20 cellular contexts compared by ENCODE assay signal in genomic region chr11:8183136-8183535, GRCh38. TPM values are rescaled to one million over a fixed set of nuclear protein-coding genes. Genes with fewer than 3 reads are reported as not detected.
DNase-seq lines count a peak whose midpoint lies in the region; ATAC-seq and TF ChIP-seq lines count a peak whose summit lies in the region.
"Had no signal": no experiment of that assay in that cellular context is flagged by ENCODE, and none has a peak within 500 bp of the region (broad histone marks: within the 10 kb centered on the region; RNA-seq: fewer than 3 reads in every experiment).

No MANE protein-coding gene starts in this region.

- H3K27me3 ChIP-seq in GM23248 (replicated peaks; ENCODE audit: insufficient read depth): peaks cover 18% of the 10 kb centered on the region; the same call in 1 of the 2 replicates
- H3K27me3 ChIP-seq in right atrium auricular region: no peaks in the 10 kb centered on the region
- no peaks in the 10 kb centered on the region for H3K27me3 ChIP-seq in upper lobe of right lung
- H3K27me3 ChIP-seq: BLaER1 had no signal

- in situ Hi-C loops in GM23248 (cut with MboI): no loop called here

- H4K20me1 ChIP-seq in GM23248 (ENCODE audit: insufficient read depth): no peaks in the 10 kb centered on the region
- H4K20me1 ChIP-seq: BLaER1 had no signal

- H3K4me3 ChIP-seq in GM23248 (no peak overlapping the region), choroid plexus epithelial cell (ENCODE audit: low read depth, low read length) (no peak overlapping the region), right atrium auricular region (no peak overlapping the region), upper lobe of right lung (no peak overlapping the region)
- H3K4me3 ChIP-seq: BLaER1, GM12878, GM23338, HAP-1 had no signal

- H3F3A ChIP-seq in GM23248 (ENCODE audit: insufficient read depth): no peaks in the 10 kb centered on the region

- no peak overlapping the region for H2AFZ ChIP-seq in GM23248
- H2AFZ ChIP-seq: GM23338 had no signal

- H3K4me2 ChIP-seq in GM23248 (ENCODE audit: unreplicated experiment): no peak overlapping the region
- H3K4me2 ChIP-seq: BLaER1, GM23338 had no signal

- intact Hi-C loops in upper lobe of right lung (cut with DNase I): no loop called here

- H3K27ac ChIP-seq in GM23248 (no peak overlapping the region), right atrium auricular region (no peak overlapping the region), upper lobe of right lung (no peak overlapping the region)
- H3K27ac ChIP-seq: 22Rv1, BLaER1, C4-2B had no signal

- DNase-seq in GM23248 (peak; percentile 5), choroid plexus epithelial cell (ENCODE audit: low read depth) (peak; percentile 8), fibroblast of peridontal ligament (ENCODE audit: extremely low read depth) (peak; percentile 1), right atrium auricular region (ENCODE audit: low spot score) (no peak), NCI-H1092 treated with DMSO at 0.1 percent for 48 hours (lab: John Stamatoyannopoulos, UW) (no peak), upper lobe of right lung (no peak)
- DNase-seq: CD4-positive, CD25-positive, alpha-beta regulatory T cell; CD8-positive, alpha-beta T cell; DMS 273 treated with DMSO at 0.1 percent for 48 hours; DMS79; EL; GDM1; HFFc6 had no signal

- H3K36me3 ChIP-seq in GM23248 (ENCODE audit: low read depth) (no peaks in the 10 kb centered on the region), right atrium auricular region (no peaks in the 10 kb centered on the region), upper lobe of right lung (no peaks in the 10 kb centered on the region)
- H3K36me3 ChIP-seq: BLaER1, HAP-1 had no signal

- H3K79me2 ChIP-seq in GM23248 (ENCODE audit: insufficient read depth): no peaks in the 10 kb centered on the region

- no peaks in the 10 kb centered on the region for H3K9me2 ChIP-seq in GM23248 (ENCODE audit: insufficient read depth)

- TF ChIP-seq CTCF in choroid plexus epithelial cell (conservative IDR thresholded peaks at IDR 0.05; ENCODE audit: low read depth, low read length): no peak
- TF ChIP-seq CTCF in right atrium auricular region (IDR thresholded peaks at IDR 0.05): no peak
- TF ChIP-seq CTCF in upper lobe of right lung (IDR thresholded peaks at IDR 0.05): no peak

- 31 to 38% methylated on average over 5 of the region's 5 CpGs for WGBS in GM23248 (ENCODE audit: low coverage in 1 of 2, low lambda C conversion rate in 2 of 2, missing lambda C conversion rate in 2 of 2), 2 experiments

- H3K4me1 ChIP-seq in GM23248 (ENCODE audit: insufficient read depth) (no peaks in the 10 kb centered on the region), right atrium auricular region (no peaks in the 10 kb centered on the region), upper lobe of right lung (no peaks in the 10 kb centered on the region)
- H3K4me1 ChIP-seq: BLaER1, HAP-1 had no signal

- H3K9me3 ChIP-seq in GM23248 (ENCODE audit: low read depth) (no peaks in the 10 kb centered on the region), right atrium auricular region (no peaks in the 10 kb centered on the region), upper lobe of right lung (no peaks in the 10 kb centered on the region)
- H3K9me3 ChIP-seq: BLaER1, HAP-1 had no signal

- H3K9ac ChIP-seq in GM23248: no peak overlapping the region
- H3K9ac ChIP-seq: BLaER1 had no signal

- ATAC-seq in upper lobe of right lung: no peak
- ATAC-seq: CD8-positive, alpha-beta T cell; GM12878; GM23338 had no signal

RNA-seq across cellular contexts. Expression of gene RIC3, which starts 14.3 kb away (rescaled TPM):
- total RNA-seq in GM23248 (2014; rRNA removed; shearing (Covaris generic)): not detected in 2 replicates
- 0.06 and 0.11 TPM in 2 replicates for polyA plus RNA-seq in GM23248 (2016; fragmentation: Nextera tagmentation; extraction: Ambion mirVana)
- 1 to 10 TPM; 7.9 to 8.5 TPM for total RNA-seq in right atrium auricular region
- 12.9 TPM for total RNA-seq in upper lobe of right lung
- total RNA-seq: HFFc6 had no signal
- polyA plus RNA-seq: AG04450 had no signal

Comparison
In these comparisons a context has a peak if more than half of its experiments do, and no peak if none do; other contexts are left out.
1. DNase-seq: peak in GM23248 (single experiment), choroid plexus epithelial cell (single experiment) and fibroblast of peridontal ligament (single experiment); none in right atrium auricular region (single experiment), NCI-H1092 treated with DMSO at 0.1 percent for 48 hours (single experiment) and upper lobe of right lung (single experiment).